12 cellular contexts compared by ENCODE assay signal in genomic region chrX:40582178-40582577, GRCh38. TPM values are rescaled to one million over a fixed set of nuclear protein-coding genes. Genes with fewer than 3 reads are reported as not detected.
A peak's percentile ranks its signal among the peaks of the same experiment; 100 is the strongest.
DNase-seq lines count a peak whose midpoint lies in the region; ATAC-seq and TF ChIP-seq lines count a peak whose summit lies in the region.
"Not testable (repeated sequence)": the region's sequence is repeated elsewhere in the genome, so short reads cannot be mapped to it uniquely, and the experiment has no call there.
"Had no signal": no experiment of that assay in that cellular context is flagged by ENCODE, and none has a peak within 500 bp of the region (broad histone marks: within the 10 kb centered on the region; RNA-seq: fewer than 3 reads in every experiment).

No MANE protein-coding gene starts in this region.

- not testable (repeated sequence) for TF ChIP-seq CTCF in dorsolateral prefrontal cortex (IDR thresholded peaks at IDR 0.05 in 54 of 56, conservative IDR thresholded peaks at IDR 0.05 in 2 of 56; ENCODE audit: low read depth in 1 of 56, partially characterized antibody in 56 of 56); osteoblast (IDR thresholded peaks at IDR 0.05; ENCODE audit: extremely low read depth, low read depth, low read length)

- H3K79me2 ChIP-seq in Karpas-422 (ENCODE audit: low read length) (peaks cover 54% of the 10 kb centered on the region), osteoblast (ENCODE audit: insufficient read depth, low read length) (peaks cover 59% of the 10 kb centered on the region)

- intact Hi-C loops in activated CD4-positive, alpha-beta T cell treated with anti-CD3 and anti-CD28 coated beads for 36 hours (cut with DNase I, micrococcal nuclease), result loop anchor here in 1 of 2 experiments (5.0 to 10.0 kb wide), 3 partner anchors 533 to 1777 kb away; partner anchors contain the start of genes DDX3X and MID1IP1
- intact Hi-C loops in dorsolateral prefrontal cortex (cut with DNase I), result loop anchor here in 1 of 2 donors (5.0 kb wide), 1 partner anchor 65 kb away; the partner anchor contains the start of gene CXorf38

- H3K27ac Mint-ChIP-seq in CD8-positive, alpha-beta memory T cell, result peak overlapping the region in 3 of 8 donors; percentile 35 to 93 (median 39)
- H3K27ac Mint-ChIP-seq in activated CD4-positive, alpha-beta T cell treated with anti-CD3 and anti-CD28 coated beads for 36 hours; memory B cell: not testable (repeated sequence)
- H3K27ac Mint-ChIP-seq in activated naive CD4-positive, alpha-beta T cell treated with anti-CD3 and anti-CD28 coated beads, Interleukin-2, amount 50 U/mL, for 24 hours, result peak overlapping the region; percentile 35

- not testable (repeated sequence) for H3K4me1 ChIP-seq in CD8-positive, alpha-beta memory T cell (ENCODE audit: insufficient read depth, low read length); osteoblast (ENCODE audit: insufficient read depth, low read length)
- H3K4me1 ChIP-seq in Karpas-422 (ENCODE audit: low read length), result peaks cover 17% of the 10 kb centered on the region

- H3K9me3 Mint-ChIP-seq in CD8-positive, alpha-beta memory T cell; activated CD4-positive, alpha-beta T cell treated with anti-CD3 and anti-CD28 coated beads for 36 hours (ENCODE audit: low read depth); activated naive CD4-positive, alpha-beta T cell treated with anti-CD3 and anti-CD28 coated beads, Interleukin-2, amount 50 U/mL, for 24 hours; memory B cell: not testable (repeated sequence)

- not testable (repeated sequence) for DNase-seq in CD8-positive, alpha-beta memory T cell; Karpas-422; activated CD4-positive, alpha-beta T cell treated with anti-CD3 and anti-CD28 coated beads for 36 hours; dorsolateral prefrontal cortex; memory B cell (ENCODE audit: low spot score in 2 of 2); osteoblast (ENCODE audit: insufficient read length, low spot score, missing footprints)

- peak overlapping the region; percentile 81 for H3K4me3 ChIP-seq in CD8-positive, alpha-beta memory T cell (ENCODE audit: low read length)
- peak overlapping the region; percentile 70; the same call in 1 of the 2 replicates for H3K4me3 ChIP-seq in Karpas-422 (ENCODE audit: low read length)
- H3K4me3 ChIP-seq in dorsolateral prefrontal cortex, result peak overlapping the region in 46 of 59 donors; percentile 40 to 85 (median 72)
- peak overlapping the region; percentile 82 for H3K4me3 ChIP-seq in osteoblast (ENCODE audit: insufficient read depth, low read length)

- H3K9me3 ChIP-seq in CD8-positive, alpha-beta memory T cell (ENCODE audit: low read length); Karpas-422 (ENCODE audit: low read length); osteoblast (ENCODE audit: low read depth, low read length): not testable (repeated sequence)

- H3K27me3 Mint-ChIP-seq in CD8-positive, alpha-beta memory T cell, result peaks cover 0 to 23% of the 10 kb centered on the region in 2 donors
- H3K27me3 Mint-ChIP-seq in activated CD4-positive, alpha-beta T cell treated with anti-CD3 and anti-CD28 coated beads for 36 hours; activated naive CD4-positive, alpha-beta T cell treated with anti-CD3 and anti-CD28 coated beads, Interleukin-2, amount 50 U/mL, for 24 hours; memory B cell: not testable (repeated sequence)

- not testable (repeated sequence) for H3K27me3 ChIP-seq in CD8-positive, alpha-beta memory T cell (ENCODE audit: insufficient read depth, low read length, poor library complexity, severe bottlenecking); Karpas-422 (ENCODE audit: low read length)
- H3K27me3 ChIP-seq in dorsolateral prefrontal cortex (peaks cover 0 to 90% (median 13%) of the 10 kb centered on the region in 45 donors), osteoblast (ENCODE audit: insufficient read depth, low read length) (peaks cover 22% of the 10 kb centered on the region)

- not testable (repeated sequence) for H3K36me3 ChIP-seq in CD8-positive, alpha-beta memory T cell (ENCODE audit: insufficient read depth, low read length); Karpas-422 (ENCODE audit: insufficient read depth, low read length); osteoblast (ENCODE audit: insufficient read depth, low read length)

- ATAC-seq in activated CD4-positive, alpha-beta T cell treated with anti-CD3 and anti-CD28 coated beads for 36 hours; memory B cell (ENCODE audit: low read depth): not testable (repeated sequence)

- not testable (repeated sequence) for H2AFZ ChIP-seq in Karpas-422 (ENCODE audit: low read length); osteoblast (ENCODE audit: low read length)

- H3K27ac ChIP-seq in CD8-positive, alpha-beta memory T cell (ENCODE audit: low read depth, low read length); Karpas-422 (ENCODE audit: low read length); dorsolateral prefrontal cortex: not testable (repeated sequence)
- peak overlapping the region; percentile 63 for H3K27ac ChIP-seq in osteoblast (ENCODE audit: low read depth, low read length)

- CTCF ChIA-PET in CD8-positive, alpha-beta memory T cell (lab: Charles Lee), result interaction anchor here (1.8 kb wide), 1 partner anchor 7 kb away, joined by 3 read pairs; no protein-coding TSS in a partner anchor
- CTCF ChIA-PET in activated CD4-positive, alpha-beta T cell treated with anti-CD3 and anti-CD28 coated beads for 36 hours (lab: Charles Lee), result not testable (repeated sequence)

- H3K9me2 ChIP-seq in Karpas-422 (replicated peaks; ENCODE audit: insufficient read depth, low read length), result not testable (repeated sequence)

- H3K9ac ChIP-seq in Karpas-422 (ENCODE audit: low read length), result peak overlapping the region; percentile 76

- peak overlapping the region; percentile 43 to 96 (median 80) for H3K4me3 Mint-ChIP-seq in CD8-positive, alpha-beta memory T cell
- peak overlapping the region; percentile 77 for H3K4me3 Mint-ChIP-seq in activated CD4-positive, alpha-beta T cell treated with anti-CD3 and anti-CD28 coated beads for 36 hours
- peak overlapping the region; percentile 85 for H3K4me3 Mint-ChIP-seq in activated naive CD4-positive, alpha-beta T cell treated with anti-CD3 and anti-CD28 coated beads, Interleukin-2, amount 50 U/mL, for 24 hours
- peak overlapping the region; percentile 71 for H3K4me3 Mint-ChIP-seq in memory B cell

- POLR2A ChIA-PET in CD8-positive, alpha-beta memory T cell (lab: Charles Lee); activated CD4-positive, alpha-beta T cell treated with anti-CD3 and anti-CD28 coated beads for 36 hours (lab: Charles Lee): not testable (repeated sequence)

- not testable (repeated sequence) for H4K20me1 ChIP-seq in Karpas-422 (ENCODE audit: insufficient read depth, low read depth, low read length)
- H4K20me1 ChIP-seq in osteoblast (ENCODE audit: insufficient read depth, low read length), result peaks cover 19% of the 10 kb centered on the region

- not testable (repeated sequence) for H3K36me3 Mint-ChIP-seq in CD8-positive, alpha-beta memory T cell; activated CD4-positive, alpha-beta T cell treated with anti-CD3 and anti-CD28 coated beads for 36 hours (ENCODE audit: low read depth); activated naive CD4-positive, alpha-beta T cell treated with anti-CD3 and anti-CD28 coated beads, Interleukin-2, amount 50 U/mL, for 24 hours; memory B cell

- peaks cover 33 to 45% (median 43%) of the 10 kb centered on the region in 3 donors for H3K4me1 Mint-ChIP-seq in CD8-positive, alpha-beta memory T cell
- peaks cover 33% of the 10 kb centered on the region for H3K4me1 Mint-ChIP-seq in activated CD4-positive, alpha-beta T cell treated with anti-CD3 and anti-CD28 coated beads for 36 hours
- peaks cover 42% of the 10 kb centered on the region for H3K4me1 Mint-ChIP-seq in activated naive CD4-positive, alpha-beta T cell treated with anti-CD3 and anti-CD28 coated beads, Interleukin-2, amount 50 U/mL, for 24 hours
- peaks cover 20% of the 10 kb centered on the region for H3K4me1 Mint-ChIP-seq in memory B cell

- H3K4me2 ChIP-seq in Karpas-422 (ENCODE audit: low read depth, low read length, poor library complexity, severe bottlenecking) (peak overlapping the region; percentile 77), osteoblast (ENCODE audit: insufficient read depth, low read length) (peak overlapping the region; percentile 84)

RNA-seq across cellular contexts. Expression of gene ATP6AP2, which starts 1.4 kb away (rescaled TPM):
- 10 to 100 TPM; 68.0 to 69.4 TPM for total RNA-seq in CD8-positive, alpha-beta memory T cell
- polyA plus RNA-seq in CD8-positive, alpha-beta memory T cell, result 175 TPM
- total RNA-seq in Karpas-422 (2014; rRNA removed; shearing (Covaris generic); ENCODE audit: low replicate concordance), result 42.0 and 86.1 TPM in 2 replicates
- 10 to 100 TPM; 39.9 to 52.2 TPM for total RNA-seq in activated CD4-positive, alpha-beta T cell treated with anti-CD3 and anti-CD28 coated beads for 36 hours
- 100 to 1,000 TPM in 117 of 120 experiments, 10 to 100 TPM in 3; 86.2 to 263 (median 179) TPM for total RNA-seq in dorsolateral prefrontal cortex
- 132 and 161 TPM in 2 replicates for total RNA-seq in osteoblast

RNA-seq across cellular contexts. Expression of gene MPC1L, which starts 41.0 kb away (rescaled TPM):
- total RNA-seq in CD8-positive, alpha-beta memory T cell, result not detected
- polyA plus RNA-seq in CD8-positive, alpha-beta memory T cell, result not detected
- total RNA-seq in Karpas-422 (2014; rRNA removed; shearing (Covaris generic); ENCODE audit: low replicate concordance), result not detected in 2 replicates
- total RNA-seq in activated CD4-positive, alpha-beta T cell treated with anti-CD3 and anti-CD28 coated beads for 36 hours, result not detected
- total RNA-seq in dorsolateral prefrontal cortex (not detected), osteoblast (not detected in 2 replicates)
- total RNA-seq: H1, lung microvascular endothelial cell, Peyer's patch, right atrium auricular region, SJSA1 had no signal
- polyA plus RNA-seq: H1 had no signal
